ENCODE assay signal across 23 cellular contexts in genomic region chr3:72151465-72152238, GRCh38.
DNase-seq lines count a peak whose midpoint lies in the region; ATAC-seq and TF ChIP-seq lines count a peak whose summit lies in the region.
"Had no signal": no experiment of that assay in that cellular context is flagged by ENCODE, and none has a peak within 500 bp of the region (broad histone marks: within the 10 kb centered on the region; RNA-seq: fewer than 3 reads in every experiment).

No MANE protein-coding gene starts in this region.

- H3K27me3 Mint-ChIP-seq in mesothelial cell of epicardium (ENCODE audit: low read depth) = peaks cover 42% of the 10 kb centered on the region

- H3K9ac ChIP-seq in colonic mucosa (ENCODE audit: low read depth in 2 of 2, low read length in 2 of 2) = peak overlapping the region in 1 of 2 donors; percentile 19

- H3K36me3 ChIP-seq in HEK293 (ENCODE audit: control insufficient read depth in 2 of 2, insufficient read depth in 1 of 2, low read length in 2 of 2) (no peaks in the 10 kb centered on the region), colonic mucosa (no peaks in the 10 kb centered on the region), mucosa of descending colon (ENCODE audit: low read depth) (no peaks in the 10 kb centered on the region), left ventricle myocardium inferior (no peaks in the 10 kb centered on the region)
- H3K36me3 ChIP-seq: gastroesophageal sphincter had no signal

- H3K9me3 ChIP-seq in HEK293 (ENCODE audit: control insufficient read depth, insufficient read depth, low read depth, low read length) = no peaks in the 10 kb centered on the region
- no peaks in the 10 kb centered on the region for H3K9me3 ChIP-seq in colonic mucosa
- no peaks in the 10 kb centered on the region for H3K9me3 ChIP-seq in mucosa of descending colon
- H3K9me3 ChIP-seq in left ventricle myocardium inferior (replicated peaks) = no peaks in the 10 kb centered on the region
- H3K9me3 ChIP-seq: gastroesophageal sphincter had no signal

- POLR2A ChIA-PET in HEK293 (lab: Yijun Ruan, JAX) = no interaction called here

- peaks cover 10% of the 10 kb centered on the region; the same call in 1 of the 2 replicates for H3K4me1 ChIP-seq in HEK293 (ENCODE audit: control insufficient read depth, insufficient read depth, low read length)
- H3K4me1 ChIP-seq in colonic mucosa = peaks cover 21% of the 10 kb centered on the region
- H3K4me1 ChIP-seq in mucosa of descending colon (ENCODE audit: low read depth) = peaks cover 36% of the 10 kb centered on the region
- peaks cover 31% of the 10 kb centered on the region for H3K4me1 ChIP-seq in left ventricle myocardium inferior

- peak; percentile 75 for DNase-seq in colonic mucosa
- DNase-seq in mucosa of descending colon = peak in 2 of 3 donors; percentile 57 to 62
- DNase-seq in substantia nigra (lab: John Stamatoyannopoulos, UW) = no peak
- DNase-seq in amniotic stem cell (lab: John Stamatoyannopoulos, UW) = no peak
- no peak for DNase-seq in mesothelial cell of epicardium (ENCODE audit: low spot score in 2 of 2, unreplicated experiment in 2 of 2)
- no peak for DNase-seq in left ventricle myocardium inferior
- DNase-seq: activated CD4-positive, alpha-beta T cell treated with anti-CD3 and anti-CD28 coated beads for 4 hours; activated effector memory CD4-positive, alpha-beta T cell treated with anti-CD3 and anti-CD28 coated beads, Interleukin-2, amount 50 U/mL, for 16 hours; activated naive CD8-positive, alpha-beta T cell treated with anti-CD3 and anti-CD28 coated beads for 36 hours; activated T-cell treated with anti-CD3 and anti-CD28 coated beads for 4 hours; COR-L47; immature natural killer cell; NCI-H1436 treated with DMSO at 0.1 percent for 48 hours; PC-9; Right ventricle myocardium superior; stimulated activated naive CD8-positive, alpha-beta T cell treated with anti-CD3 and anti-CD28 coated beads, Interleukin-15, amount 100 ng/mL, for 72 hours; T-helper 2 cell; trophoblast cell had no signal

- no peak for TF ChIP-seq CTCF in HEK293 (tag by site-specific recombination; IDR thresholded peaks at IDR 0.05)
- TF ChIP-seq CTCF in colonic mucosa (IDR thresholded peaks at IDR 0.05) = no peak
- TF ChIP-seq CTCF in mucosa of descending colon (IDR thresholded peaks at IDR 0.05) = no peak
- no peak for TF ChIP-seq CTCF in mesothelial cell of epicardium (IDR thresholded peaks at IDR 0.05; ENCODE audit: unreplicated experiment)
- no peak for TF ChIP-seq CTCF in left ventricle myocardium inferior (IDR thresholded peaks at IDR 0.05; ENCODE audit: borderline replicate concordance)

- H3K27ac ChIP-seq in HEK293 (ENCODE audit: extremely low read depth, low read depth, low read length) (peak overlapping the region; percentile 99), colonic mucosa (peak overlapping the region; percentile 78), substantia nigra (ENCODE audit: low read depth, low read length, poor library complexity, severe bottlenecking) (peak overlapping the region; percentile 89), left ventricle myocardium inferior (replicated peaks) (no peak overlapping the region)
- H3K27ac ChIP-seq: PC-9 had no signal

- CTCF ChIA-PET in HEK293 (lab: Yijun Ruan, JAX) = interaction anchor here (0.6 kb wide), 1 partner anchor 714 kb away, joined by 3 read pairs; no protein-coding TSS in a partner anchor

- H3K36me3 Mint-ChIP-seq in mesothelial cell of epicardium = no peaks in the 10 kb centered on the region
- H3K36me3 Mint-ChIP-seq: activated naive CD8-positive, alpha-beta T cell treated with anti-CD3 and anti-CD28 coated beads for 36 hours had no signal

- peaks cover 7% of the 10 kb centered on the region for H3K9me3 Mint-ChIP-seq in mesothelial cell of epicardium
- H3K9me3 Mint-ChIP-seq: central memory CD8-positive, alpha-beta T cell; immature natural killer cell; neural crest cell had no signal

- ATAC-seq in mucosa of descending colon (peak; percentile 69), GM21447 (IDR thresholded peaks at IDR 0.05; ENCODE audit: unreplicated experiment) (no peak)
- ATAC-seq: stimulated activated naive CD8-positive, alpha-beta T cell treated with anti-CD3 and anti-CD28 coated beads, Interleukin-15, amount 100 ng/mL, for 72 hours had no signal

- H3K4me3 ChIP-seq in HEK293 (ENCODE audit: low read depth, low read length) (no peak overlapping the region), colonic mucosa (no peak overlapping the region), mucosa of descending colon (no peak overlapping the region), left ventricle myocardium inferior (no peak overlapping the region)
- H3K4me3 ChIP-seq: PC-9 had no signal

- H3K27ac Mint-ChIP-seq in mesothelial cell of epicardium = no peak overlapping the region
- H3K27ac Mint-ChIP-seq: activated naive CD8-positive, alpha-beta T cell treated with anti-CD3 and anti-CD28 coated beads for 36 hours; immature natural killer cell; stimulated activated naive CD8-positive, alpha-beta T cell treated with anti-CD3 and anti-CD28 coated beads, Interleukin-15, amount 100 ng/mL, for 72 hours had no signal

- H3K27me3 ChIP-seq in colonic mucosa (no peaks in the 10 kb centered on the region), left ventricle myocardium inferior (ENCODE audit: low read depth) (no peaks in the 10 kb centered on the region)
- H3K27me3 ChIP-seq: gastroesophageal sphincter had no signal

- peaks cover 34% of the 10 kb centered on the region for H3K4me1 Mint-ChIP-seq in mesothelial cell of epicardium
- H3K4me1 Mint-ChIP-seq: activated naive CD8-positive, alpha-beta T cell treated with anti-CD3 and anti-CD28 coated beads for 36 hours; central memory CD8-positive, alpha-beta T cell; immature natural killer cell had no signal

- intact Hi-C loops in colonic mucosa (cut with DNase I) (no loop called here), mucosa of descending colon (cut with DNase I, micrococcal nuclease) (no loop called here), left ventricle myocardium inferior (cut with micrococcal nuclease) (no loop called here)

- H3K4me3 Mint-ChIP-seq in mesothelial cell of epicardium = no peak overlapping the region
- H3K4me3 Mint-ChIP-seq: activated naive CD8-positive, alpha-beta T cell treated with anti-CD3 and anti-CD28 coated beads for 36 hours; central memory CD8-positive, alpha-beta T cell; immature natural killer cell; neural crest cell; stimulated activated naive CD8-positive, alpha-beta T cell treated with anti-CD3 and anti-CD28 coated beads, Interleukin-15, amount 100 ng/mL, for 72 hours had no signal

TF ChIP-seq in HEK293, 187 proteins besides CTCF, POLR2A, EP300 and RAD21:
- TF ChIP-seq ZNF239 (tag by site-specific recombination; IDR thresholded peaks at IDR 0.05) (no peak), INSM2 (tag by site-specific recombination; IDR thresholded peaks at IDR 0.05) (no peak), FEZF1 (tag by site-specific recombination; IDR thresholded peaks at IDR 0.05) (no peak), ZBTB44 (tag by site-specific recombination; IDR thresholded peaks at IDR 0.05) (no peak), ZNF48 (tag by site-specific recombination; IDR thresholded peaks at IDR 0.05) (no peak), ZNF37A (tag by site-specific recombination; IDR thresholded peaks at IDR 0.05) (no peak)

Comparison
In these comparisons a context has a peak if more than half of its experiments do, and no peak if none do; other contexts are left out.
1. DNase-seq: peak in colonic mucosa (single experiment) and mucosa of descending colon (2 of 3); none in substantia nigra (0 of 49), amniotic stem cell (single experiment), mesothelial cell of epicardium (0 of 2) and left ventricle myocardium inferior (single experiment).